ENCODE assay signal across 22 cellular contexts in the genomic region with DNA sequence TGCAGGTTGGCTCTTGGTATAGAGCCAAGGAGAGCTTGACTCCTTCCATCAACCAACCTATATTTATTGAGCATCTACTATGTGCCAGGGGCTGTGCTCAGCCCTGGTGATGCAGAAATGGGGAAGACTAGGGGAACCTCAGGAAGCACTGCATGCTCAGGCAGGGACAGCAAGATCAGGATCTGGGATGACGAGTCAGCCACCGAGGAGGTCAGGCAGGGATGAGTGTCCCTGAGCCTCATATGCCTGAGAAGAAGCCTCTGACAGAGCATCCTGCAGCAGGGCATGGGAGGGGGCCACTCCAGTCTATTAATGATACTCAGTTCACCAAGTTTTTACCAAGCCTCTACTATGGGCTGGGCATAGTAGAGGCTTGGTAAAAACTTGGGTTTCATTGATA.
DNase-seq lines count a peak whose midpoint lies in the region; ATAC-seq and TF ChIP-seq lines count a peak whose summit lies in the region.
"Had no signal": no experiment of that assay in that cellular context is flagged by ENCODE, and none has a peak within 500 bp of the region (broad histone marks: within the 10 kb centered on the region; RNA-seq: fewer than 3 reads in every experiment).

No MANE protein-coding gene starts in this region.

- H3K9me3 ChIP-seq in KOPT-K1 (ENCODE audit: insufficient read depth, low read length, poor library complexity, severe bottlenecking) (peaks cover 5% of the 10 kb centered on the region), SK-N-SH (no peaks in the 10 kb centered on the region)
- H3K9me3 ChIP-seq: colonic mucosa, prostate gland, sigmoid colon, stomach, tibial artery had no signal

- peaks cover 0 to 6% of the 10 kb centered on the region in 2 donors for H3K9me3 Mint-ChIP-seq in activated naive CD4-positive, alpha-beta T cell treated with anti-CD3 and anti-CD28 coated beads, Interleukin-2, amount 50 U/mL, for 72 hours
- peaks cover 7% of the 10 kb centered on the region for H3K9me3 Mint-ChIP-seq in activated naive CD8-positive, alpha-beta T cell treated with anti-CD3 and anti-CD28 coated beads, Interleukin-2, amount 50 U/mL, for 24 hours
- H3K9me3 Mint-ChIP-seq in stimulated activated effector memory CD8-positive, alpha-beta T cell treated with anti-CD3 and anti-CD28 coated beads, Interleukin-12 subunit alpha, Interleukin-12 subunit beta, amount 100 ng/mL, for 72 hours = peaks cover 6% of the 10 kb centered on the region

- no peaks in the 10 kb centered on the region for H3K9me2 ChIP-seq in SK-N-SH

- H3K27ac ChIP-seq in KOPT-K1 (ENCODE audit: low read depth, low read length, poor library complexity, severe bottlenecking) (peak overlapping the region; percentile 95), SK-N-SH (ENCODE audit: low read depth in 2 of 2, low read length in 1 of 2) (no peak overlapping the region)
- H3K27ac ChIP-seq: colonic mucosa, prostate gland, sigmoid colon, tibial artery had no signal

- TF ChIP-seq EP300 in SK-N-SH (IDR thresholded peaks at IDR 0.05; ENCODE audit: borderline replicate concordance in 1 of 2, low read depth in 1 of 2, low read length in 1 of 2) = no peak

- H3F3A ChIP-seq in SK-N-SH (replicated peaks; ENCODE audit: insufficient read depth) = no peaks in the 10 kb centered on the region

- WGBS in SK-N-SH (ENCODE audit: low lambda C conversion rate) = 79% methylated on average over 2 of the region's 2 CpGs

- H3K79me2 ChIP-seq in SK-N-SH (ENCODE audit: insufficient read depth) = no peaks in the 10 kb centered on the region

- DNase-seq in activated naive CD4-positive, alpha-beta T cell treated with anti-CD3 and anti-CD28 coated beads, Interleukin-2, amount 50 U/mL, for 72 hours (ENCODE audit: low spot score in 2 of 2) = no peak
- DNase-seq in activated naive CD4-positive, alpha-beta T cell (lab: John Stamatoyannopoulos, UW) = no peak
- no peak for DNase-seq in activated naive CD8-positive, alpha-beta T cell treated with anti-CD3 and anti-CD28 coated beads, Interleukin-2, amount 50 U/mL, for 24 hours
- DNase-seq in stimulated activated effector memory CD8-positive, alpha-beta T cell treated with anti-CD3 and anti-CD28 coated beads, Interleukin-12 subunit alpha, Interleukin-12 subunit beta, amount 100 ng/mL, for 72 hours (ENCODE audit: low spot score in 2 of 2) = no peak
- DNase-seq in OCI-M2 (lab: John Stamatoyannopoulos, UW; ENCODE audit: unreplicated experiment) (no peak), SK-N-SH (no peak)
- no peak for DNase-seq in NK-92 treated with Interleukin-12 subunit alpha and Interleukin-12 subunit beta, amount 100 ng/mL, for 24 hours (lab: John Stamatoyannopoulos, UW)
- DNase-seq: colonic mucosa, foreskin melanocyte, left colon, MM.1S, NCI-H1417, NCI-H2081, OCI-M1, SHP77, sigmoid colon, stomach, tibial artery had no signal

- ATAC-seq in activated naive CD4-positive, alpha-beta T cell treated with anti-CD3 and anti-CD28 coated beads, Interleukin-2, amount 50 U/mL, for 72 hours = no peak
- ATAC-seq in activated naive CD8-positive, alpha-beta T cell treated with anti-CD3 and anti-CD28 coated beads, Interleukin-2, amount 50 U/mL, for 24 hours = no peak
- ATAC-seq in stimulated activated effector memory CD8-positive, alpha-beta T cell treated with anti-CD3 and anti-CD28 coated beads, Interleukin-12 subunit alpha, Interleukin-12 subunit beta, amount 100 ng/mL, for 72 hours = no peak
- ATAC-seq: esophagus mucosa, K562, left colon had no signal

- no peaks in the 10 kb centered on the region for H4K20me1 ChIP-seq in SK-N-SH (ENCODE audit: insufficient read depth)

- H3K9ac ChIP-seq in SK-N-SH = no peak overlapping the region

- no peak overlapping the region for H3K4me3 ChIP-seq in SK-N-SH (ENCODE audit: low read depth in 2 of 2, low read length in 1 of 2)
- H3K4me3 ChIP-seq: colonic mucosa, K562, prostate gland, sigmoid colon, stomach, tibial artery had no signal

- no peak overlapping the region for H2AFZ ChIP-seq in SK-N-SH (ENCODE audit: low read depth)

- H3K4me1 Mint-ChIP-seq in activated naive CD8-positive, alpha-beta T cell treated with anti-CD3 and anti-CD28 coated beads, Interleukin-2, amount 50 U/mL, for 24 hours = peaks cover 73% of the 10 kb centered on the region
- H3K4me1 Mint-ChIP-seq in stimulated activated effector memory CD8-positive, alpha-beta T cell treated with anti-CD3 and anti-CD28 coated beads, Interleukin-12 subunit alpha, Interleukin-12 subunit beta, amount 100 ng/mL, for 72 hours = peaks cover 97% of the 10 kb centered on the region

- H3K4me1 ChIP-seq in SK-N-SH (ENCODE audit: control insufficient read depth in 1 of 2, insufficient read depth in 2 of 2, low read depth in 1 of 2, low read length in 1 of 2) = peaks cover 0 to 19% of the 10 kb centered on the region in 2 experiments; a peak in 1 of 4 replicates
- H3K4me1 ChIP-seq: colonic mucosa, prostate gland, sigmoid colon, stomach, tibial artery had no signal

- no peak for TF ChIP-seq CTCF in SK-N-SH (IDR thresholded peaks at IDR 0.05)

- H3K4me2 ChIP-seq in SK-N-SH = no peak overlapping the region

- no peaks in the 10 kb centered on the region for H3K27me3 ChIP-seq in SK-N-SH (ENCODE audit: insufficient read depth)
- H3K27me3 ChIP-seq: colonic mucosa, tibial artery had no signal

- TF ChIP-seq RAD21 in SK-N-SH (IDR thresholded peaks at IDR 0.05; ENCODE audit: low read length) = no peak

- H3K36me3 Mint-ChIP-seq in activated naive CD4-positive, alpha-beta T cell treated with anti-CD3 and anti-CD28 coated beads, Interleukin-2, amount 50 U/mL, for 72 hours = peaks cover 7 to 8% of the 10 kb centered on the region in 2 donors
- H3K36me3 Mint-ChIP-seq in activated naive CD8-positive, alpha-beta T cell treated with anti-CD3 and anti-CD28 coated beads, Interleukin-2, amount 50 U/mL, for 24 hours (ENCODE audit: low read depth) = peaks cover 4% of the 10 kb centered on the region
- peaks cover 9% of the 10 kb centered on the region for H3K36me3 Mint-ChIP-seq in stimulated activated effector memory CD8-positive, alpha-beta T cell treated with anti-CD3 and anti-CD28 coated beads, Interleukin-12 subunit alpha, Interleukin-12 subunit beta, amount 100 ng/mL, for 72 hours

- H3K4me3 Mint-ChIP-seq in activated naive CD8-positive, alpha-beta T cell treated with anti-CD3 and anti-CD28 coated beads, Interleukin-2, amount 50 U/mL, for 24 hours = no peak overlapping the region
- H3K4me3 Mint-ChIP-seq in stimulated activated effector memory CD8-positive, alpha-beta T cell treated with anti-CD3 and anti-CD28 coated beads, Interleukin-12 subunit alpha, Interleukin-12 subunit beta, amount 100 ng/mL, for 72 hours = peak overlapping the region; percentile 53

- CTCF ChIA-PET in SK-N-SH (lab: Yijun Ruan, JAX) = interaction anchor here (1.4 to 2.9 kb wide), 2 partner anchors 16 to 402 kb away, joined by 3 to 13 read pairs; no protein-coding TSS in a partner anchor

- POLR2A ChIA-PET in SK-N-SH (lab: Yijun Ruan, JAX) = no interaction called here

- H3K36me3 ChIP-seq in KOPT-K1 (ENCODE audit: insufficient read depth, low read length) (no peaks in the 10 kb centered on the region), SK-N-SH (replicated peaks in 1 of 2; ENCODE audit: control insufficient read depth in 1 of 2, insufficient read depth in 2 of 2, low read length in 1 of 2) (no peaks in the 10 kb centered on the region)
- H3K36me3 ChIP-seq: colonic mucosa, prostate gland, sigmoid colon, stomach, tibial artery had no signal

- peak overlapping the region; percentile 14 to 17 for H3K27ac Mint-ChIP-seq in activated naive CD4-positive, alpha-beta T cell treated with anti-CD3 and anti-CD28 coated beads, Interleukin-2, amount 50 U/mL, for 72 hours
- peak overlapping the region; percentile 37 for H3K27ac Mint-ChIP-seq in activated naive CD8-positive, alpha-beta T cell treated with anti-CD3 and anti-CD28 coated beads, Interleukin-2, amount 50 U/mL, for 24 hours
- peak overlapping the region; percentile 97 for H3K27ac Mint-ChIP-seq in stimulated activated effector memory CD8-positive, alpha-beta T cell treated with anti-CD3 and anti-CD28 coated beads, Interleukin-12 subunit alpha, Interleukin-12 subunit beta, amount 100 ng/mL, for 72 hours

- H3K27me3 Mint-ChIP-seq in activated naive CD8-positive, alpha-beta T cell treated with anti-CD3 and anti-CD28 coated beads, Interleukin-2, amount 50 U/mL, for 24 hours = no peaks in the 10 kb centered on the region

TF ChIP-seq in SK-N-SH, 30 proteins besides CTCF, POLR2A, EP300 and RAD21 (continues in another document):
- TF ChIP-seq TCF12 (IDR thresholded peaks at IDR 0.05) (no peak), PBX3 (IDR thresholded peaks at IDR 0.05) (no peak), USF1 (IDR thresholded peaks at IDR 0.05; ENCODE audit: borderline replicate concordance, low read depth) (no peak), SIN3A (IDR thresholded peaks at IDR 0.05; ENCODE audit: borderline replicate concordance, low read depth, low read length) (no peak), ELF1 (IDR thresholded peaks at IDR 0.05) (no peak), TEAD4 (IDR thresholded peaks at IDR 0.05; ENCODE audit: borderline replicate concordance, insufficient read depth) (no peak), MEF2A (IDR thresholded peaks at IDR 0.05; ENCODE audit: borderline replicate concordance, low read depth) (no peak), GABPA (IDR thresholded peaks at IDR 0.05; ENCODE audit: low read depth) (no peak), EZH2phosphoT487 (IDR thresholded peaks at IDR 0.05; ENCODE audit: borderline replicate concordance, low read depth) (no peak)

Comparison
In these comparisons a context has a peak if more than half of its experiments do, and no peak if none do; other contexts are left out.
1. H3K27ac Mint-ChIP-seq: peak in every context shown above with its lines; median percentile 97 in stimulated activated effector memory CD8-positive, alpha-beta T cell treated with anti-CD3 and anti-CD28 coated beads, Interleukin-12 subunit alpha, Interleukin-12 subunit beta, amount 100 ng/mL, for 72 hours; 37 in activated naive CD8-positive, alpha-beta T cell treated with anti-CD3 and anti-CD28 coated beads, Interleukin-2, amount 50 U/mL, for 24 hours; 16 in activated naive CD4-positive, alpha-beta T cell treated with anti-CD3 and anti-CD28 coated beads, Interleukin-2, amount 50 U/mL, for 72 hours.